25 cellular contexts compared by ENCODE assay signal in the genomic region with DNA sequence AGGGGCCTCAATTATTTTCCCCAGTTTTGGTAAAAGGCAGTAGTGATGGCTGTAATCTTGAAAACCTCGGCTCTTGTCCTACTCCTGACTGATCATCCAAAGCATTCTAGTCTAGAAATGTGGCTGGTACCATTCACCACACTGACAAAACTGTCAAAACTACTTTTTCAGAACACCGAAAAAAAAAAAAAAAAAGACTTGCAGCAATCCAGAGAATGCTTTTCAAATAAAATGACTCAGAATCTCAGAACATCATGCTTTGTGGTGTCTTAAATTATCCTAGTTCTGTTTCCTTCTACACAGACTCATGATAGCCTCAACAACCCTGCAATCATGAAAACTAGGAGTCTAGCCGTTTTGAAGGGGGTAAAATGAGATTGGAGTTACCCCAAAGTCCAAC. TPM values are rescaled to one million over a fixed set of nuclear protein-coding genes. Genes with fewer than 3 reads are reported as not detected.
"Had no signal": no experiment of that assay in that cellular context is flagged by ENCODE, and none has a peak within 500 bp of the region (broad histone marks: within the 10 kb centered on the region; RNA-seq: fewer than 3 reads in every experiment).

No MANE protein-coding gene starts in this region.

- H3K27ac ChIP-seq: colonic mucosa, epithelial cell of prostate, lower lobe of right lung, ovary, psoas muscle, sigmoid colon, skin epidermis, thoracic aorta, tibial nerve, upper lobe of left lung had no signal

- DNase-seq: colonic mucosa; effector CD8-positive, alpha-beta T cell; endodermal cell; left ventricle myocardium superior; lower lobe of right lung; natural killer cell; occipital lobe; ovary; posterior cingulate gyrus; psoas muscle; right cardiac atrium; sigmoid colon; stimulated activated CD4-positive, alpha-beta T cell treated with anti-CD3 and anti-CD28 coated beads, Interleukin-15, amount 100 ng/mL, for 24 hours; stimulated activated CD4-positive, alpha-beta T cell treated with anti-CD3 and anti-CD28 coated beads, Interleukin-2, amount 100 ng/mL, for 48 hours; stimulated activated naive B cell treated with anti-CD40 and anti-IgM and Interleukin-4, amounts not matched to agents 10 μg/mL and 1 μg/mL and 100 μg/mL, for 72 hours; upper lobe of left lung had no signal

- H3K4me1 ChIP-seq: colonic mucosa, psoas muscle, sigmoid colon had no signal

- H3K36me3 Mint-ChIP-seq: natural killer cell; stimulated activated naive B cell treated with anti-CD40 and anti-IgM and Interleukin-4, amounts not matched to agents 10 μg/mL and 1 μg/mL and 100 μg/mL, for 72 hours had no signal

- H3K36me3 ChIP-seq: colonic mucosa, lower lobe of right lung, ovary, sigmoid colon, thoracic aorta, tibial nerve, upper lobe of left lung had no signal

- H3K27me3 ChIP-seq: colonic mucosa, ovary, sigmoid colon, tibial nerve, upper lobe of left lung had no signal

- H3K4me3 Mint-ChIP-seq: dendritic cell treated with granulocyte-macrophage colony-stimulating factor and Interleukin-4, amounts not matched to agents 40 ng/mL and 50 ng/mL, for 4 days; endodermal cell; memory B cell; natural killer cell; stimulated activated naive B cell treated with anti-CD40 and anti-IgM and Interleukin-4, amounts not matched to agents 10 μg/mL and 1 μg/mL and 100 μg/mL, for 72 hours; stimulated activated naive CD8-positive, alpha-beta T cell treated with anti-CD3 and anti-CD28 coated beads, Interleukin-15, Interleukin-2, amounts not matched to agents 100 ng/mL and 50 ng/mL, for 24 hours had no signal

- H3K4me1 Mint-ChIP-seq: endodermal cell; memory B cell; stimulated activated naive B cell treated with anti-CD40 and anti-IgM and Interleukin-4, amounts not matched to agents 10 μg/mL and 1 μg/mL and 100 μg/mL, for 72 hours had no signal

- H3K27ac Mint-ChIP-seq: dendritic cell treated with granulocyte-macrophage colony-stimulating factor and Interleukin-4, amounts not matched to agents 40 ng/mL and 50 ng/mL, for 4 days; endodermal cell; memory B cell; natural killer cell; stimulated activated naive B cell treated with anti-CD40 and anti-IgM and Interleukin-4, amounts not matched to agents 10 μg/mL and 1 μg/mL and 100 μg/mL, for 72 hours; stimulated activated naive CD8-positive, alpha-beta T cell treated with anti-CD3 and anti-CD28 coated beads, Interleukin-15, Interleukin-2, amounts not matched to agents 100 ng/mL and 50 ng/mL, for 24 hours had no signal

- H3K9me3 ChIP-seq: colonic mucosa, lower lobe of right lung, ovary, psoas muscle, thoracic aorta had no signal

- H3K27me3 Mint-ChIP-seq: dendritic cell treated with granulocyte-macrophage colony-stimulating factor and Interleukin-4, amounts not matched to agents 40 ng/mL and 50 ng/mL, for 4 days had no signal

- H3K4me3 ChIP-seq: colonic mucosa, lower lobe of right lung, ovary, psoas muscle, sigmoid colon, skin epidermis, thoracic aorta, tibial nerve, upper lobe of left lung had no signal

RNA-seq across cellular contexts. Expression of gene SLC28A3, which starts 13.4 kb away (rescaled TPM):
- total RNA-seq: frontal cortex, occipital lobe, psoas muscle, sigmoid colon had no signal
- polyA plus RNA-seq: neural cell, psoas muscle, right cardiac atrium had no signal
